ENCODE assay signal across 8 cellular contexts in genomic region chr3:49671291-49672288, GRCh38. TPM values are rescaled to one million over a fixed set of nuclear protein-coding genes. Genes with fewer than 3 reads are reported as not detected.
DNase-seq lines count a peak whose midpoint lies in the region; ATAC-seq lines count a peak whose summit lies in the region.

No MANE protein-coding gene starts in this region.

- no peak overlapping the region for H2BK5ac ChIP-seq in mesenchymal stem cell (ENCODE audit: low read depth, low read length, poor library complexity, severe bottlenecking)

- no peak overlapping the region for H2AFZ ChIP-seq in mesenchymal stem cell (ENCODE audit: low read depth, low read length)

- peak overlapping the region; percentile 48 for H3K4me3 Mint-ChIP-seq in activated CD4-positive, alpha-beta T cell treated with anti-CD3 and anti-CD28 coated beads for 36 hours

- CTCF ChIA-PET in activated CD4-positive, alpha-beta T cell treated with anti-CD3 and anti-CD28 coated beads for 36 hours (lab: Charles Lee), result interaction anchor here (0.6 to 3.3 kb wide), 17 partner anchors 18 to 566 kb away, joined by 3 to 122 read pairs (median 4); partner anchors contain the start of genes BSN and DAG1

- H3K4me1 ChIP-seq in mesenchymal stem cell (ENCODE audit: control insufficient read depth, insufficient read depth, low read depth, low read length), result peaks cover 50% of the 10 kb centered on the region

- H4K91ac ChIP-seq in mesenchymal stem cell (ENCODE audit: low read length), result no peak overlapping the region

- peaks cover 25% of the 10 kb centered on the region for H3K79me1 ChIP-seq in mesenchymal stem cell (replicated peaks; ENCODE audit: low read length, poor library complexity, severe bottlenecking)

- H3K4ac ChIP-seq in mesenchymal stem cell (ENCODE audit: low read depth in 1 of 2, low read length in 2 of 2), result no peak overlapping the region

- no peaks in the 10 kb centered on the region for H3K9me3 ChIP-seq in mesenchymal stem cell (ENCODE audit: control insufficient read depth, low read length)

- H3K36me3 ChIP-seq in mesenchymal stem cell (ENCODE audit: control insufficient read depth in 1 of 2, insufficient read depth in 2 of 2, low read depth in 1 of 2, low read length in 2 of 2), result peaks cover 12 to 15% of the 10 kb centered on the region in 2 experiments

- no peak overlapping the region for H2BK12ac ChIP-seq in mesenchymal stem cell (ENCODE audit: low read length in 2 of 2)

- 49% methylated on average over 11 of the region's 11 CpGs for WGBS in mesenchymal stem cell

- H3K36me3 Mint-ChIP-seq in activated CD4-positive, alpha-beta T cell treated with anti-CD3 and anti-CD28 coated beads for 36 hours (ENCODE audit: low read depth), result peaks cover 9% of the 10 kb centered on the region

- H2AK5ac ChIP-seq in mesenchymal stem cell (ENCODE audit: low read length, severe bottlenecking), result no peak overlapping the region

- no peaks in the 10 kb centered on the region for H3K27me3 Mint-ChIP-seq in activated CD4-positive, alpha-beta T cell treated with anti-CD3 and anti-CD28 coated beads for 36 hours

- no peak overlapping the region for H3K9ac ChIP-seq in mesenchymal stem cell (ENCODE audit: low read length)

- peaks cover 27% of the 10 kb centered on the region for H3K4me1 Mint-ChIP-seq in activated CD4-positive, alpha-beta T cell treated with anti-CD3 and anti-CD28 coated beads for 36 hours

- H2BK15ac ChIP-seq in mesenchymal stem cell (ENCODE audit: low read depth, poor library complexity, severe bottlenecking), result no peak overlapping the region

- no peak overlapping the region for H4K8ac ChIP-seq in mesenchymal stem cell (ENCODE audit: low read length)

- peak; percentile 76 for DNase-seq in activated naive CD4-positive, alpha-beta T cell treated with Interleukin-2 at 50 U/mL for 16 hours
- DNase-seq in activated naive CD4-positive, alpha-beta T cell (lab: John Stamatoyannopoulos, UW), result no peak
- DNase-seq in activated CD4-positive, alpha-beta T cell treated with anti-CD3 and anti-CD28 coated beads for 36 hours, result peak; percentile 87
- DNase-seq in dermis microvascular lymphatic vessel endothelial cell (ENCODE audit: low read depth in 2 of 2), result peak; percentile 44 to 67
- peak; percentile 69 for DNase-seq in mesenchymal stem cell
- DNase-seq in stimulated activated CD8-positive, alpha-beta memory T cell treated with anti-CD3 and anti-CD28 coated beads, Interleukin-7, amount 100 ng/mL, for 4 hours (ENCODE audit: low read depth in 2 of 2), result peak; percentile 50 to 56
- no peak for DNase-seq in OCI-M1 (lab: John Stamatoyannopoulos, UW)

- ATAC-seq in activated CD4-positive, alpha-beta T cell treated with anti-CD3 and anti-CD28 coated beads for 36 hours, result peak; percentile 7
- ATAC-seq in HG02852 (IDR thresholded peaks at IDR 0.05; ENCODE audit: unreplicated experiment), result no peak

- H3K27ac ChIP-seq in mesenchymal stem cell (ENCODE audit: low read length, poor library complexity, severe bottlenecking), result no peak overlapping the region

- peak overlapping the region; percentile 74 for H3K27ac Mint-ChIP-seq in activated CD4-positive, alpha-beta T cell treated with anti-CD3 and anti-CD28 coated beads for 36 hours

- H3K27me3 ChIP-seq in mesenchymal stem cell (ENCODE audit: control insufficient read depth in 1 of 2, insufficient read depth in 1 of 2, low read length in 2 of 2), result peaks cover 0 to 26% of the 10 kb centered on the region in 2 experiments

- H3K4me2 ChIP-seq in mesenchymal stem cell (ENCODE audit: low read length, poor library complexity, severe bottlenecking), result no peak overlapping the region

- no peaks in the 10 kb centered on the region for H3K9me3 Mint-ChIP-seq in activated CD4-positive, alpha-beta T cell treated with anti-CD3 and anti-CD28 coated beads for 36 hours (ENCODE audit: low read depth)

- H3K18ac ChIP-seq in mesenchymal stem cell (ENCODE audit: low read depth in 1 of 2, low read length in 2 of 2), result no peak overlapping the region

- no peak overlapping the region for H3K23ac ChIP-seq in mesenchymal stem cell (ENCODE audit: low read length in 2 of 2)

- intact Hi-C loops in activated CD4-positive, alpha-beta T cell treated with anti-CD3 and anti-CD28 coated beads for 36 hours (cut with DNase I, micrococcal nuclease), result loop anchor here (1.0 to 5.0 kb wide), 6 partner anchors 105 to 754 kb away; partner anchors contain the start of genes ARIH2 (in 1 of the 2), DAG1 (in 1 of the 2), GNAI2 (in 1 of the 2) and HYAL3 (in 1 of the 2)

- no peak overlapping the region for H3K4me3 ChIP-seq in mesenchymal stem cell (ENCODE audit: insufficient read depth in 1 of 2, low read depth in 1 of 2, low read length in 2 of 2)

- POLR2A ChIA-PET in activated CD4-positive, alpha-beta T cell treated with anti-CD3 and anti-CD28 coated beads for 36 hours (lab: Charles Lee), result interaction anchor here (0.5 to 1.3 kb wide), 2 partner anchors 132 to 143 kb away, joined by 3 to 9 read pairs; no protein-coding TSS in a partner anchor

- H2BK120ac ChIP-seq in mesenchymal stem cell (ENCODE audit: low read depth, low read length), result no peak overlapping the region

- no peak overlapping the region for H3K14ac ChIP-seq in mesenchymal stem cell (ENCODE audit: low read length in 2 of 2)

RNA-seq across cellular contexts. Expression of gene APEH, which starts 2.6 kb away (rescaled TPM):
- 100 to 1,000 TPM; 110 to 137 TPM for total RNA-seq in activated CD4-positive, alpha-beta T cell treated with anti-CD3 and anti-CD28 coated beads for 36 hours
- total RNA-seq in dermis microvascular lymphatic vessel endothelial cell, result 108 and 118 TPM in 2 replicates
- polyA plus RNA-seq in mesenchymal stem cell (2013, experiment 1 of 2), result 46.0 TPM
- 44.5 TPM for polyA plus RNA-seq in mesenchymal stem cell (2013, experiment 2 of 2)

RNA-seq across cellular contexts. Expression of gene MST1, which starts 17.7 kb away (rescaled TPM):
- 1 to 10 TPM; 8.7 to 9.7 TPM for total RNA-seq in activated CD4-positive, alpha-beta T cell treated with anti-CD3 and anti-CD28 coated beads for 36 hours
- total RNA-seq in dermis microvascular lymphatic vessel endothelial cell, result 1.8 and 2.1 TPM in 2 replicates
- 7.8 TPM for polyA plus RNA-seq in mesenchymal stem cell (2013, experiment 1 of 2)
- 7.5 TPM for polyA plus RNA-seq in mesenchymal stem cell (2013, experiment 2 of 2)

RNA-seq across cellular contexts. Expression of gene RNF123, which starts 17.8 kb away (rescaled TPM):
- 10 to 100 TPM; 25.2 to 32.7 TPM for total RNA-seq in activated CD4-positive, alpha-beta T cell treated with anti-CD3 and anti-CD28 coated beads for 36 hours
- 18.4 and 28.6 TPM in 2 replicates for total RNA-seq in dermis microvascular lymphatic vessel endothelial cell
- 24.4 TPM for polyA plus RNA-seq in mesenchymal stem cell (2013, experiment 1 of 2)
- 22.4 TPM for polyA plus RNA-seq in mesenchymal stem cell (2013, experiment 2 of 2)

RNA-seq across cellular contexts. Expression of gene AMIGO3, which starts 47.9 kb away (rescaled TPM):
- total RNA-seq in activated CD4-positive, alpha-beta T cell treated with anti-CD3 and anti-CD28 coated beads for 36 hours, result under 1 TPM in 1 of 2 experiments, not detected in 1; 0.07 TPM
- not detected in 2 replicates for total RNA-seq in dermis microvascular lymphatic vessel endothelial cell
- 1.2 TPM for polyA plus RNA-seq in mesenchymal stem cell (2013, experiment 1 of 2)
- polyA plus RNA-seq in mesenchymal stem cell (2013, experiment 2 of 2), result 1.2 TPM

RNA-seq across cellular contexts. Expression of gene GMPPB, which starts 52.2 kb away (rescaled TPM):
- 10 to 100 TPM; 21.0 to 32.1 TPM for total RNA-seq in activated CD4-positive, alpha-beta T cell treated with anti-CD3 and anti-CD28 coated beads for 36 hours
- total RNA-seq in dermis microvascular lymphatic vessel endothelial cell, result 20.9 and 28.2 TPM in 2 replicates
- 16.4 TPM for polyA plus RNA-seq in mesenchymal stem cell (2013, experiment 1 of 2)
- 16.4 TPM for polyA plus RNA-seq in mesenchymal stem cell (2013, experiment 2 of 2)

Comparison
In these comparisons a context has a peak if more than half of its experiments do, and no peak if none do; other contexts are left out.
1. DNase-seq: peak in activated naive CD4-positive, alpha-beta T cell treated with Interleukin-2 at 50 U/mL for 16 hours (single experiment), activated CD4-positive, alpha-beta T cell treated with anti-CD3 and anti-CD28 coated beads for 36 hours (single experiment), dermis microvascular lymphatic vessel endothelial cell (2 of 2), mesenchymal stem cell (single experiment) and stimulated activated CD8-positive, alpha-beta memory T cell treated with anti-CD3 and anti-CD28 coated beads, Interleukin-7, amount 100 ng/mL, for 4 hours (2 of 2); none in activated naive CD4-positive, alpha-beta T cell (0 of 4) and OCI-M1 (single experiment).